ENCODE assay signal across 33 cellular contexts in genomic region chr16:50595854-50596253, GRCh38. TPM values are rescaled to one million over a fixed set of nuclear protein-coding genes. Genes with fewer than 3 reads are reported as not detected.
"Had no signal": no experiment of that assay in that cellular context is flagged by ENCODE, and none has a peak within 500 bp of the region (broad histone marks: within the 10 kb centered on the region; RNA-seq: fewer than 3 reads in every experiment).

No MANE protein-coding gene starts in this region.

- H3K4me3 Mint-ChIP-seq: activated B cell treated with CpG ODN at 0.5 μM for 24 hours; activated naive CD4-positive, alpha-beta T cell treated with anti-CD3 and anti-CD28 coated beads, Interleukin-2, amount 10 ng/mL, durations not matched to agents 7 days and 5 days; activated naive CD8-positive, alpha-beta T cell treated with anti-CD3 and anti-CD28 coated beads, Interleukin-2, amount 50 U/mL, for 24 hours; activated T-cell treated with anti-CD3 and anti-CD28 coated beads, Interleukin-2, amount 50 U/mL, for 24 hours; activated T-cell treated with anti-CD3 and anti-CD28 coated beads, Interleukin-2, amount 50 U/mL, for 72 hours; effector memory CD8-positive, alpha-beta T cell; T-cell; T-helper 1 cell treated with Interleukin-12 subunit alpha and Interleukin-12 subunit beta and Interleukin-4 antibody, amounts not matched to agents 30 μg/mL and 1 μg/mL, for 36 hours; T-helper 2 cell treated with Interferon-gamma antibody and Interleukin-4, amounts not matched to agents 5 μg/mL and 100 μg/mL, for 36 hours had no signal

- H3K27me3 ChIP-seq: adrenal gland, body of pancreas, esophagus muscularis mucosa, gastroesophageal sphincter had no signal

- ATAC-seq: activated CD4-positive, CD25-positive, alpha-beta regulatory T cell treated with anti-CD3 and anti-CD28 coated beads, Interleukin-2, amount 50 U/mL, for 24 hours; activated naive CD4-positive, alpha-beta T cell treated with anti-CD3 and anti-CD28 coated beads, Interleukin-2, amount 50 U/mL, for 72 hours; activated naive CD8-positive, alpha-beta T cell treated with anti-CD3 and anti-CD28 coated beads, Interleukin-2, amount 50 U/mL, for 24 hours; activated T-cell treated with anti-CD3 and anti-CD28 coated beads, Interleukin-2, amount 50 U/mL, for 72 hours; body of pancreas; effector memory CD8-positive, alpha-beta T cell; gastroesophageal sphincter had no signal

- H3K9me3 ChIP-seq: adrenal gland, body of pancreas, esophagus muscularis mucosa, gastroesophageal sphincter had no signal

- H3K4me3 ChIP-seq: adrenal gland, body of pancreas, esophagus muscularis mucosa, gastroesophageal sphincter had no signal

- H3K27ac Mint-ChIP-seq: activated B cell treated with CpG ODN at 0.5 μM for 24 hours; activated naive CD4-positive, alpha-beta T cell treated with anti-CD3 and anti-CD28 coated beads, Interleukin-2, amount 10 ng/mL, durations not matched to agents 7 days and 5 days; activated naive CD8-positive, alpha-beta T cell treated with anti-CD3 and anti-CD28 coated beads, Interleukin-2, amount 50 U/mL, for 24 hours; activated T-cell treated with anti-CD3 and anti-CD28 coated beads, Interleukin-2, amount 50 U/mL, for 24 hours; activated T-cell treated with anti-CD3 and anti-CD28 coated beads, Interleukin-2, amount 50 U/mL, for 72 hours; T-cell; T-helper 1 cell treated with Interleukin-12 subunit alpha and Interleukin-12 subunit beta and Interleukin-4 antibody, amounts not matched to agents 30 μg/mL and 1 μg/mL, for 36 hours; T-helper 2 cell treated with Interferon-gamma antibody and Interleukin-4, amounts not matched to agents 5 μg/mL and 100 μg/mL, for 36 hours had no signal

- H3K27ac ChIP-seq: adrenal gland, body of pancreas, esophagus muscularis mucosa, WERI-Rb-1 had no signal

- H3K27me3 Mint-ChIP-seq: activated B cell treated with CpG ODN at 0.5 μM for 24 hours; activated naive CD8-positive, alpha-beta T cell treated with anti-CD3 and anti-CD28 coated beads, Interleukin-2, amount 50 U/mL, for 24 hours; activated T-cell treated with anti-CD3 and anti-CD28 coated beads, Interleukin-2, amount 50 U/mL, for 24 hours; effector memory CD8-positive, alpha-beta T cell; T-cell had no signal

- H3K36me3 Mint-ChIP-seq: activated naive CD4-positive, alpha-beta T cell treated with anti-CD3 and anti-CD28 coated beads, Interleukin-2, amount 10 ng/mL, durations not matched to agents 7 days and 5 days; activated naive CD4-positive, alpha-beta T cell treated with anti-CD3 and anti-CD28 coated beads, Interleukin-2, amount 50 U/mL, for 72 hours; T-cell had no signal

- H3K4me1 Mint-ChIP-seq: activated B cell treated with CpG ODN at 0.5 μM for 24 hours had no signal

- DNase-seq: activated B cell treated with CpG ODN at 0.5 μM for 24 hours; activated CD4-positive, alpha-beta T cell treated with anti-CD3 and anti-CD28 coated beads for 48 hours; activated CD4-positive, alpha-beta T cell treated with anti-CD3 and anti-CD28 coated beads, Interleukin-2, amount 50 U/mL, for 1 hour; activated CD4-positive, alpha-beta T cell treated with anti-CD3 and anti-CD28 coated beads, Interleukin-2, amount 50 U/mL, for 48 hours; activated CD8-positive, alpha-beta memory T cell treated with anti-CD3 and anti-CD28 coated beads, Interleukin-2, amount 50 U/mL, for 48 hours; activated gamma-delta T cell; activated naive CD4-positive, alpha-beta T cell; activated naive CD4-positive, alpha-beta T cell treated with anti-CD3 and anti-CD28 coated beads, Interleukin-2, amount 10 ng/mL, durations not matched to agents 7 days and 5 days; activated naive CD8-positive, alpha-beta T cell treated with anti-CD3 and anti-CD28 coated beads, Interleukin-2, amount 50 U/mL, for 24 hours; activated T-cell treated with anti-CD3 and anti-CD28 coated beads for 4 hours; activated T-cell treated with anti-CD3 and anti-CD28 coated beads, Interleukin-2, amount 50 U/mL, for 24 hours; activated T-cell treated with anti-CD3 and anti-CD28 coated beads, Interleukin-2, amount 50 U/mL, for 72 hours; adrenal gland; amygdala; body of pancreas; caudate nucleus; cortex of kidney; dermis blood vessel endothelial cell; effector CD4-positive, alpha-beta T cell; effector memory CD8-positive, alpha-beta T cell; erythroblast; foreskin melanocyte; SW 1271; T-cell; T1000; WERI-Rb-1 had no signal

- H3K36me3 ChIP-seq: adrenal gland, esophagus muscularis mucosa, gastroesophageal sphincter, WERI-Rb-1 had no signal

- FAIRE-seq: colon had no signal

RNA-seq across cellular contexts. Expression of gene NKD1, which starts 47.7 kb away (rescaled TPM):
- total RNA-seq: dermis blood vessel endothelial cell had no signal
